ENCODE assay signal across 1 cellular context in genomic region chr12:52053570-52054209, GRCh38.
TF ChIP-seq lines count a peak whose summit lies in the region.

No MANE protein-coding gene starts in this region.

TF ChIP-seq in GM23338, 12 proteins besides CTCF, POLR2A, EP300 and RAD21:
- TF ChIP-seq JUNB (IDR thresholded peaks at IDR 0.05; ENCODE audit: unreplicated experiment), result no peak
- no peak for TF ChIP-seq CREB1 (CRISPR knock-in tag; IDR thresholded peaks at IDR 0.05; ENCODE audit: low read depth)
- TF ChIP-seq ZNF114 (CRISPR knock-in tag; IDR thresholded peaks at IDR 0.05), result no peak
- TF ChIP-seq STAT1 (IDR thresholded peaks at IDR 0.05; ENCODE audit: unreplicated experiment), result no peak
- TF ChIP-seq ETS1 (IDR thresholded peaks at IDR 0.05), result no peak
- no peak for TF ChIP-seq ZNF462 (CRISPR knock-in tag; IDR thresholded peaks at IDR 0.05)
- TF ChIP-seq POLR2AphosphoS5 (IDR thresholded peaks at IDR 0.05; ENCODE audit: low read depth), result no peak
- no peak for TF ChIP-seq REST (IDR thresholded peaks at IDR 0.05; ENCODE audit: unreplicated experiment)
- TF ChIP-seq ZNF331 (CRISPR knock-in tag; IDR thresholded peaks at IDR 0.05; ENCODE audit: low read depth), result no peak
- no peak for TF ChIP-seq NANOG (IDR thresholded peaks at IDR 0.05; ENCODE audit: borderline replicate concordance)
- TF ChIP-seq EZH2 (IDR thresholded peaks at IDR 0.05; ENCODE audit: low read depth, unreplicated experiment), result no peak
